2 cellular contexts compared by ENCODE assay signal in the genomic region with DNA sequence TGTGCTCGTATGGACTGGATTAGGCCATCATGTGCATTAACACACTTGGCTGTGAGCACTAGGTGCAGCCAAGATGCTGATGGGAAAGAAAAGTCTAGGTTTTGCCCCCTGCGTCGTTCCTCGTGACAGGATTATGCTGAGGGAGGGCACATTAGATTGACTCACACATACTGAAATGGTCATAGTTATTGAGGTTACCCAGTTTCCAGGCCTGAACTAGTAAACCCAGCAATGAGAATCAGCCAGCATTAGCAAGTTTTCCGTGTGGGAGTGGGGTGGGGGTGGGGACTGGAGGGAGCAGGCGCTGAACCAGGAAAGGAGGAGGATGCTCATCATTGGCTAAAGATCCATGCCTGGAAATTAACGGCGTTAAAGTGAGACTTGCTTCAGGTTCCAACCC.
TF ChIP-seq lines count a peak whose summit lies in the region.

No MANE protein-coding gene starts in this region.

TF ChIP-seq in SK-N-SH, 30 proteins besides CTCF, POLR2A, EP300 and RAD21 (continued from another document):
- no peak for TF ChIP-seq TEAD4 (IDR thresholded peaks at IDR 0.05; ENCODE audit: borderline replicate concordance, insufficient read depth)

TF ChIP-seq in SK-N-SH treated with all-trans-retinoic acid at 6 μM for 48 hours, 23 proteins besides CTCF, POLR2A, EP300 and RAD21 (continued from another document):
- TF ChIP-seq CSRNP3 (CRISPR knock-in tag; IDR thresholded peaks at IDR 0.05) (no peak), ZNF70 (CRISPR knock-in tag; IDR thresholded peaks at IDR 0.05) (no peak), OSR1 (CRISPR knock-in tag; IDR thresholded peaks at IDR 0.05) (no peak), RARB (CRISPR knock-in tag; IDR thresholded peaks at IDR 0.05) (no peak), CSDC2 (CRISPR knock-in tag; IDR thresholded peaks at IDR 0.05) (no peak)
